In the genomic region with DNA sequence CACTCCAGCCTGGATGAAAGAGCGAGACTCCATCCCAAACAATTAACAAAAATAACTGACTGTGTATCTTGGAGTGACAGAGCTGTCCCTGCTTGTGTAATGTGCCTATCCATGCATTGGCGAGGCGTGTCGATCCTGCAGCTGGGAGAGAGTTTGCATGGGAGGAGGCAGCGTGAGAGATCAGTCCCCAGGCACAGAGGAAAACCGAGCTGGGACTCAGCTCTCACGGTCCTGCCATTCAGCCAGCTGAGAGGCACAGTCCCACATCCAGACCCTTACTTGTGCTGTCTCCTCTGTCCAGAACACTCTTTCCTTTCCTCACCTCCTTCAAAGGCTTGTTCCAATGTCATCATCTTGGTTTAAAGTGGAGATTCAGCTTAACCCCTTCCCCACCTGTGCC, we compare ENCODE assay signal across 1 cellular context.
TF ChIP-seq lines count a peak whose summit lies in the region.

No MANE protein-coding gene starts in this region.

TF ChIP-seq in HEK293, 187 proteins besides CTCF, POLR2A, EP300 and RAD21 (continued from another document):
- TF ChIP-seq, protein P1, sequence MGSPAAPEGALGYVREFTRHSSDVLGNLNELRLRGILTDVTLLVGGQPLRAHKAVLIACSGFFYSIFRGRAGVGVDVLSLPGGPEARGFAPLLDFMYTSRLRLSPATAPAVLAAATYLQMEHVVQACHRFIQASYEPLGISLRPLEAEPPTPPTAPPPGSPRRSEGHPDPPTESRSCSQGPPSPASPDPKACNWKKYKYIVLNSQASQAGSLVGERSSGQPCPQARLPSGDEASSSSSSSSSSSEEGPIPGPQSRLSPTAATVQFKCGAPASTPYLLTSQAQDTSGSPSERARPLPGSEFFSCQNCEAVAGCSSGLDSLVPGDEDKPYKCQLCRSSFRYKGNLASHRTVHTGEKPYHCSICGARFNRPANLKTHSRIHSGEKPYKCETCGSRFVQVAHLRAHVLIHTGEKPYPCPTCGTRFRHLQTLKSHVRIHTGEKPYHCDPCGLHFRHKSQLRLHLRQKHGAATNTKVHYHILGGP (tag by site-specific recombination; IDR thresholded peaks at IDR 0.05) = no peak
- no peak for TF ChIP-seq ZNF16 (tag by site-specific recombination; IDR thresholded peaks at IDR 0.05; ENCODE audit: low read depth)
- TF ChIP-seq, protein P2, sequence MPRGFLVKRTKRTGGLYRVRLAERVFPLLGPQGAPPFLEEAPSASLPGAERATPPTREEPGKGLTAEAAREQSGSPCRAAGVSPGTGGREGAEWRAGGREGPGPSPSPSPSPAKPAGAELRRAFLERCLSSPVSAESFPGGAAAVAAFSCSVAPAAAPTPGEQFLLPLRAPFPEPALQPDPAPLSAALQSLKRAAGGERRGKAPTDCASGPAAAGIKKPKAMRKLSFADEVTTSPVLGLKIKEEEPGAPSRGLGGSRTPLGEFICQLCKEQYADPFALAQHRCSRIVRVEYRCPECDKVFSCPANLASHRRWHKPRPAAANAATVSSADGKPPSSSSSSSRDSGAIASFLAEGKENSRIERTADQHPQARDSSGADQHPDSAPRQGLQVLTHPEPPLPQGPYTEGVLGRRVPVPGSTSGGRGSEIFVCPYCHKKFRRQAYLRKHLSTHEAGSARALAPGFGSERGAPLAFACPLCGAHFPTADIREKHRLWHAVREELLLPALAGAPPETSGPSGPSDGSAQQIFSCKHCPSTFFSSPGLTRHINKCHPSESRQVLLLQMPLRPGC (tag by site-specific recombination; IDR thresholded peaks at IDR 0.05) = no peak
- TF ChIP-seq ZNF626 (tag by site-specific recombination; IDR thresholded peaks at IDR 0.05) = no peak
- no peak for TF ChIP-seq ZNF341 (tag by site-specific recombination; IDR thresholded peaks at IDR 0.05; ENCODE audit: low read depth)
- TF ChIP-seq WT1 (tag by site-specific recombination; IDR thresholded peaks at IDR 0.05) = no peak
